1 cellular context compared by ENCODE assay signal in the genomic region with DNA sequence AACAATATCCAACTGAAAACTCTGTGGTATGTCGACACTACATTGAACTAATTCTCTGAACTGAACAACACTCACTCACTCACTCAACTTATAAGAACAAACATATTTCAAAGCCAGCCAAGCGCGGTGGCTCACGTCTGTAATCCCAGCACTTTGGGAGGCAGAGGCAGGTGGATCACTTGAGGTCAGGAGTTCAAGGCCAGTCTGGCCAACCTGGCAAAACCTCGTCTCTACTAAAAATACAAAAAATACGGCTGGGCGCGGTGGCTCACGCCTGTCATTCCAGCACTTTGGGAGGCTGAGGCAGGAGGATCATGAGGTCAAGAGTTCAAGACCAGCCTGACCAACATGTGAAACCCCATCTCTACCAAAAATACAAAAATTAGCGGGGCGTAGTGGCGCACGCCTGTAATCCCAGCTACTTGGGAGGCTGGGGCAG.
A peak's percentile ranks its signal among the peaks of the same experiment; 100 is the strongest.
TF ChIP-seq lines count a peak whose summit lies in the region.
"Not testable (repeated sequence)": the region's sequence is repeated elsewhere in the genome, so short reads cannot be mapped to it uniquely, and the experiment has no call there.

No MANE protein-coding gene starts in this region.

TF ChIP-seq in HepG2, 621 proteins besides CTCF, POLR2A, EP300 and RAD21 (continued from another document):
- TF ChIP-seq, protein P1, sequence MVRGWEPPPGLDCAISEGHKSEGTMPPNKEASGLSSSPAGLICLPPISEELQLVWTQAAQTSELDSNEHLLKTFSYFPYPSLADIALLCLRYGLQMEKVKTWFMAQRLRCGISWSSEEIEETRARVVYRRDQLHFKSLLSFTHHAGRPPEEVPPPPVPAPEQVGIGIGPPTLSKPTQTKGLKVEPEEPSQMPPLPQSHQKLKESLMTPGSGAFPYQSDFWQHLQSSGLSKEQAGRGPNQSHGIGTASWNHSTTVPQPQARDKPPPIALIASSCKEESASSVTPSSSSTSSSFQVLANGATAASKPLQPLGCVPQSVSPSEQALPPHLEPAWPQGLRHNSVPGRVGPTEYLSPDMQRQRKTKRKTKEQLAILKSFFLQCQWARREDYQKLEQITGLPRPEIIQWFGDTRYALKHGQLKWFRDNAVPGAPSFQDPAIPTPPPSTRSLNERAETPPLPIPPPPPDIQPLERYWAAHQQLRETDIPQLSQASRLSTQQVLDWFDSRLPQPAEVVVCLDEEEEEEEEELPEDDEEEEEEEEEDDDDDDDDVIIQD (CRISPR knock-in tag; IDR thresholded peaks at IDR 0.05; ENCODE audit: low read depth) = peak; percentile 24; the same call in 1 of the 2 replicates
- peak; percentile 81 for TF ChIP-seq PITX1 (CRISPR knock-in tag; IDR thresholded peaks at IDR 0.05)
- 0 out of 2 replicates have a peak, but pooled peaks have one; percentile 18 for TF ChIP-seq FOXP1 (IDR thresholded peaks at IDR 0.05)
- not testable (repeated sequence) for TF ChIP-seq FOXP1, LCORL (CRISPR knock-in tag; IDR thresholded peaks at IDR 0.05)
- TF ChIP-seq TARDBP (CRISPR knock-in tag; IDR thresholded peaks at IDR 0.05) = peak; percentile 39; the same call in 1 of the 2 replicates
- 0 out of 2 replicates have a peak, but pooled peaks have one; percentile 12 for TF ChIP-seq LCORL (IDR thresholded peaks at IDR 0.05)
- TF ChIP-seq, protein P2, sequence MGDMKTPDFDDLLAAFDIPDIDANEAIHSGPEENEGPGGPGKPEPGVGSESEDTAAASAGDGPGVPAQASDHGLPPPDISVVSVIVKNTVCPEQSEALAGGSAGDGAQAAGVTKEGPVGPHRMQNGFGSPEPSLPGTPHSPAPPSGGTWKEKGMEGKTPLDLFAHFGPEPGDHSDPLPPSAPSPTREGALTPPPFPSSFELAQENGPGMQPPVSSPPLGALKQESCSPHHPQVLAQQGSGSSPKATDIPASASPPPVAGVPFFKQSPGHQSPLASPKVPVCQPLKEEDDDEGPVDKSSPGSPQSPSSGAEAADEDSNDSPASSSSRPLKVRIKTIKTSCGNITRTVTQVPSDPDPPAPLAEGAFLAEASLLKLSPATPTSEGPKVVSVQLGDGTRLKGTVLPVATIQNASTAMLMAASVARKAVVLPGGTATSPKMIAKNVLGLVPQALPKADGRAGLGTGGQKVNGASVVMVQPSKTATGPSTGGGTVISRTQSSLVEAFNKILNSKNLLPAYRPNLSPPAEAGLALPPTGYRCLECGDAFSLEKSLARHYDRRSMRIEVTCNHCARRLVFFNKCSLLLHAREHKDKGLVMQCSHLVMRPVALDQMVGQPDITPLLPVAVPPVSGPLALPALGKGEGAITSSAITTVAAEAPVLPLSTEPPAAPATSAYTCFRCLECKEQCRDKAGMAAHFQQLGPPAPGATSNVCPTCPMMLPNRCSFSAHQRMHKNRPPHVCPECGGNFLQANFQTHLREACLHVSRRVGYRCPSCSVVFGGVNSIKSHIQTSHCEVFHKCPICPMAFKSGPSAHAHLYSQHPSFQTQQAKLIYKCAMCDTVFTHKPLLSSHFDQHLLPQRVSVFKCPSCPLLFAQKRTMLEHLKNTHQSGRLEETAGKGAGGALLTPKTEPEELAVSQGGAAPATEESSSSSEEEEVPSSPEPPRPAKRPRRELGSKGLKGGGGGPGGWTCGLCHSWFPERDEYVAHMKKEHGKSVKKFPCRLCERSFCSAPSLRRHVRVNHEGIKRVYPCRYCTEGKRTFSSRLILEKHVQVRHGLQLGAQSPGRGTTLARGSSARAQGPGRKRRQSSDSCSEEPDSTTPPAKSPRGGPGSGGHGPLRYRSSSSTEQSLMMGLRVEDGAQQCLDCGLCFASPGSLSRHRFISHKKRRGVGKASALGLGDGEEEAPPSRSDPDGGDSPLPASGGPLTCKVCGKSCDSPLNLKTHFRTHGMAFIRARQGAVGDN (CRISPR knock-in tag; IDR thresholded peaks at IDR 0.05) = peak; percentile 43
- TF ChIP-seq ZMYM4 (CRISPR knock-in tag; IDR thresholded peaks at IDR 0.05) = peak; percentile 49; the same call in 1 of the 2 replicates
- peak; percentile 84 for TF ChIP-seq NR2F6 (IDR thresholded peaks at IDR 0.05)
- TF ChIP-seq NR2F6 (CRISPR knock-in tag; IDR thresholded peaks at IDR 0.05) = peak; percentile 89
- TF ChIP-seq, protein P3, sequence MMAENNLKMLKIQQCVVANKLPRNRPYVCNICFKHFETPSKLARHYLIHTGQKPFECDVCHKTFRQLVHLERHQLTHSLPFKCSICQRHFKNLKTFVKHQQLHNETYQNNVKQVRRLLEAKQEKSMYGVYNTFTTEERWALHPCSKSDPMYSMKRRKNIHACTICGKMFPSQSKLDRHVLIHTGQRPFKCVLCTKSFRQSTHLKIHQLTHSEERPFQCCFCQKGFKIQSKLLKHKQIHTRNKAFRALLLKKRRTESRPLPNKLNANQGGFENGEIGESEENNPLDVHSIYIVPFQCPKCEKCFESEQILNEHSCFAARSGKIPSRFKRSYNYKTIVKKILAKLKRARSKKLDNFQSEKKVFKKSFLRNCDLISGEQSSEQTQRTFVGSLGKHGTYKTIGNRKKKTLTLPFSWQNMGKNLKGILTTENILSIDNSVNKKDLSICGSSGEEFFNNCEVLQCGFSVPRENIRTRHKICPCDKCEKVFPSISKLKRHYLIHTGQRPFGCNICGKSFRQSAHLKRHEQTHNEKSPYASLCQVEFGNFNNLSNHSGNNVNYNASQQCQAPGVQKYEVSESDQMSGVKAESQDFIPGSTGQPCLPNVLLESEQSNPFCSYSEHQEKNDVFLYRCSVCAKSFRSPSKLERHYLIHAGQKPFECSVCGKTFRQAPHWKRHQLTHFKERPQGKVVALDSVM (CRISPR knock-in tag; IDR thresholded peaks at IDR 0.05) = peak; percentile 75
- TF ChIP-seq TBX3 (IDR thresholded peaks at IDR 0.05; ENCODE audit: borderline replicate concordance) = 0 out of 2 replicates have a peak, but pooled peaks have one; percentile 15
- peak; percentile 29; the same call in 1 of the 2 replicates for TF ChIP-seq SAP130 (CRISPR knock-in tag; IDR thresholded peaks at IDR 0.05; ENCODE audit: low read depth)
